ENCODE assay signal across 8 cellular contexts in genomic region chr1:92934395-92935378, GRCh38. TPM values are rescaled to one million over a fixed set of nuclear protein-coding genes. Genes with fewer than 3 reads are reported as not detected.
A peak's percentile ranks its signal among the peaks of the same experiment; 100 is the strongest.
DNase-seq lines count a peak whose midpoint lies in the region; ATAC-seq and TF ChIP-seq lines count a peak whose summit lies in the region.

No MANE protein-coding gene starts in this region.

- in situ Hi-C loops in IMR-90 (cut with MboI; ENCODE audit: low sequenced_read_pairs): no loop called here

- H3K9me3 ChIP-seq in IMR-90 (ENCODE audit: control insufficient read depth, insufficient read depth, low read length) (no peaks in the 10 kb centered on the region), SK-N-MC (ENCODE audit: low read depth, low read length) (no peaks in the 10 kb centered on the region), heart left ventricle (no peaks in the 10 kb centered on the region), subcutaneous abdominal adipose tissue (ENCODE audit: control insufficient read depth in 5 of 5, low read length in 5 of 5) (no peaks in the 10 kb centered on the region)

- peak overlapping the region; percentile 1; the same call in 1 of the 2 replicates for H2AK5ac ChIP-seq in IMR-90 (ENCODE audit: low read depth, low read length)

- H3K4ac ChIP-seq in IMR-90 (ENCODE audit: low read depth, low read length): peak overlapping the region; percentile 66; the same call in 1 of the 2 replicates

- H3K79me1 ChIP-seq in IMR-90 (ENCODE audit: low read depth in 1 of 2, low read length in 2 of 2): peaks cover 8 to 21% of the 10 kb centered on the region in 2 experiments; a peak in 3 of 4 replicates

- intact Hi-C loops in IMR-90 (cut with micrococcal nuclease) (no loop called here), heart left ventricle (cut with DNase I) (no loop called here)

- H2AK9ac ChIP-seq in IMR-90 (replicated peaks; ENCODE audit: low read depth, low read length, poor library complexity): no peak overlapping the region

- H3K27me3 ChIP-seq in IMR-90 (ENCODE audit: control insufficient read depth, insufficient read depth, low read length) (no peaks in the 10 kb centered on the region), heart left ventricle (no peaks in the 10 kb centered on the region), subcutaneous abdominal adipose tissue (ENCODE audit: control insufficient read depth in 5 of 5, insufficient read depth in 4 of 5, low read length in 5 of 5) (no peaks in the 10 kb centered on the region)

- TF ChIP-seq POLR2A in IMR-90 (IDR thresholded peaks at IDR 0.05; ENCODE audit: low read depth, low read length) (no peak), heart left ventricle (IDR thresholded peaks at IDR 0.05) (no peak)

- dilution Hi-C loops in IMR-90 (cut with HindIII; ENCODE audit: low sequenced_read_pairs, unreplicated experiment): no loop called here

- WGBS in IMR-90 (ENCODE audit: extremely low coverage in 2 of 2, insufficient read length in 1 of 2), 2 experiments: no CpG with 5 or more reads among the region's 5 CpGs
- WGBS in heart left ventricle, 4 donors: 37 to 48% (median 44%) methylated on average over 5 of the region's 5 CpGs

- peaks cover 7% of the 10 kb centered on the region for H3K4me1 ChIP-seq in IMR-90 (ENCODE audit: control insufficient read depth, insufficient read depth, low read length)
- H3K4me1 ChIP-seq in heart left ventricle: peaks cover 5 to 37% (median 21%) of the 10 kb centered on the region in 12 donors
- peaks cover 3 to 59% (median 28%) of the 10 kb centered on the region in 5 donors for H3K4me1 ChIP-seq in subcutaneous abdominal adipose tissue (ENCODE audit: control insufficient read depth in 5 of 5, insufficient read depth in 5 of 5, low read length in 5 of 5)

- no peaks in the 10 kb centered on the region for H4K20me1 ChIP-seq in IMR-90 (ENCODE audit: insufficient read depth, low read length)

- H4K91ac ChIP-seq in IMR-90 (ENCODE audit: insufficient read depth, low read depth, low read length): peak overlapping the region; percentile 36; the same call in 1 of the 2 replicates

- H2BK120ac ChIP-seq in IMR-90 (ENCODE audit: low read depth, low read length): peak overlapping the region; percentile 38

- H3K23ac ChIP-seq in IMR-90 (ENCODE audit: low read depth, low read length): peak overlapping the region; percentile 34; the same call in 1 of the 2 replicates

- peak overlapping the region; percentile 47; the same call in 1 of the 2 replicates for H3K27ac ChIP-seq in IMR-90 (ENCODE audit: insufficient read depth, low read length)
- H3K27ac ChIP-seq in SK-N-MC: 0 out of 2 replicates have a peak overlapping the region, but pooled peaks have one; percentile 4
- peak overlapping the region in 10 of 12 donors; percentile 16 to 71 (median 48) for H3K27ac ChIP-seq in heart left ventricle
- H3K27ac ChIP-seq in subcutaneous abdominal adipose tissue (ENCODE audit: low read depth, low read length): peak overlapping the region; percentile 64

- no peak overlapping the region for H3K9ac ChIP-seq in IMR-90 (ENCODE audit: low read depth, low read length)
- no peak overlapping the region for H3K9ac ChIP-seq in SK-N-MC (ENCODE audit: insufficient read length)
- peak overlapping the region in 3 of 5 donors; percentile 3 to 20 (median 19) for H3K9ac ChIP-seq in subcutaneous abdominal adipose tissue (ENCODE audit: low read length in 5 of 5)

- peak overlapping the region; percentile 12; the same call in 1 of the 3 replicates for H2BK15ac ChIP-seq in IMR-90 (ENCODE audit: low read depth, low read length)

- no peak overlapping the region for H3K56ac ChIP-seq in IMR-90 (ENCODE audit: extremely low read depth, insufficient read depth, low read length)

- TF ChIP-seq CTCF in IMR-90 (conservative IDR thresholded peaks at IDR 0.05; ENCODE audit: low read depth, low read length) (no peak), heart left ventricle (IDR thresholded peaks at IDR 0.05) (peak in 2 of 12 donors; percentile 5 to 29)

- TF ChIP-seq RAD21 in IMR-90 (IDR thresholded peaks at IDR 0.05; ENCODE audit: low read length): no peak

- DNase-seq in IMR-90: peak; percentile 76
- DNase-seq in SK-N-MC (ENCODE audit: low read depth, low spot score): peak; percentile 22
- DNase-seq in heart left ventricle: peak; percentile 38 to 70 (median 65)
- no peak for DNase-seq in HPDE6-E6E7 (ENCODE audit: extremely low spot score)
- no peak for DNase-seq in GM19240 (ENCODE audit: insufficient read length, low spot score)

- H3K9me1 ChIP-seq in IMR-90 (ENCODE audit: insufficient read depth, low read length): no peaks in the 10 kb centered on the region; the same call in 1 of the 2 replicates

- H3K4me3 ChIP-seq in IMR-90 (ENCODE audit: insufficient read depth, low read depth, low read length) (no peak overlapping the region), SK-N-MC (no peak overlapping the region), heart left ventricle (peak overlapping the region in 3 of 12 donors; percentile 2 to 4 (median 2)), subcutaneous abdominal adipose tissue (ENCODE audit: low read depth in 1 of 5, low read length in 5 of 5) (peak overlapping the region in 1 of 5 donors; percentile 19)

- H3K4me2 ChIP-seq in IMR-90 (ENCODE audit: low read depth, low read length): peak overlapping the region; percentile 61

- POLR2A ChIA-PET in IMR-90 (lab: Charles Lee; ENCODE audit: unreplicated experiment): no interaction called here

- peak overlapping the region; percentile 66; the same call in 1 of the 2 replicates for H3K18ac ChIP-seq in IMR-90 (ENCODE audit: low read depth, low read length)

- H3K36me3 ChIP-seq in IMR-90 (ENCODE audit: control insufficient read depth, insufficient read depth, low read length) (no peaks in the 10 kb centered on the region), SK-N-MC (ENCODE audit: insufficient read depth, low read length) (no peaks in the 10 kb centered on the region), heart left ventricle (no peaks in the 10 kb centered on the region), subcutaneous abdominal adipose tissue (ENCODE audit: control insufficient read depth in 5 of 5, insufficient read depth in 5 of 5, low read length in 5 of 5) (no peaks in the 10 kb centered on the region)

- no TSS peak for BruUV-seq in IMR-90 (replicated peaks; lab: Mats Ljungman, UMichigan)

- H2BK5ac ChIP-seq in IMR-90 (ENCODE audit: low read depth, low read length, poor library complexity, severe bottlenecking): peak overlapping the region; percentile 72

- H4K5ac ChIP-seq in IMR-90 (ENCODE audit: low read depth, low read length): peak overlapping the region; percentile 49; the same call in 1 of the 2 replicates

- peak; percentile 76 for ATAC-seq in IMR-90 (ENCODE audit: low read depth)
- peak; percentile 63 to 84 (median 72) for ATAC-seq in heart left ventricle
- ATAC-seq in HG03097 (IDR thresholded peaks at IDR 0.05; ENCODE audit: low FRiP score, unreplicated experiment): no peak
- ATAC-seq in GM21786 (IDR thresholded peaks at IDR 0.05; ENCODE audit: unreplicated experiment): no peak

- peak overlapping the region; percentile 52; the same call in 1 of the 2 replicates for H2BK20ac ChIP-seq in IMR-90 (ENCODE audit: low read depth, low read length)

- no peak overlapping the region for H2AFZ ChIP-seq in IMR-90 (replicated peaks; ENCODE audit: low read length, poor library complexity)

- CTCF ChIA-PET in IMR-90 (lab: Yijun Ruan, JAX): interaction anchor here (0.6 kb wide), 1 partner anchor 9 kb away, joined by 3 read pairs; no protein-coding TSS in a partner anchor

- H3K14ac ChIP-seq in IMR-90 (replicated peaks; ENCODE audit: low read depth, low read length): no peak overlapping the region

- peak overlapping the region in 1 of 2 experiments; percentile 53; a peak in 3 of 4 replicates for H4K8ac ChIP-seq in IMR-90 (ENCODE audit: low read depth in 2 of 2, low read length in 2 of 2)

TF ChIP-seq in IMR-90, 13 proteins besides CTCF, POLR2A, EP300 and RAD21:
- TF ChIP-seq RCOR1 (IDR thresholded peaks at IDR 0.05; ENCODE audit: insufficient replicate concordance, low read length) (no peak), CEBPB (IDR thresholded peaks at IDR 0.05; ENCODE audit: low read depth, low read length) (peak; percentile 65), MAFK (IDR thresholded peaks at IDR 0.05; ENCODE audit: low read depth, low read length) (peak; percentile 99), MXI1 (IDR thresholded peaks at IDR 0.05; ENCODE audit: borderline replicate concordance, low read depth, low read length) (no peak), CHD1 (IDR thresholded peaks at IDR 0.05; ENCODE audit: low read depth, low read length) (no peak), USF2 (IDR thresholded peaks at IDR 0.05; ENCODE audit: low read depth, low read length) (no peak), RFX5 (IDR thresholded peaks at IDR 0.05; ENCODE audit: low read depth, low read length) (no peak)

RNA-seq across cellular contexts. Expression of gene DIPK1A, which starts 26.6 kb away (rescaled TPM):
- 4.7 and 7.5 TPM in 2 replicates for total RNA-seq in IMR-90 (2012; rRNA removed)
- polyA plus RNA-seq in IMR-90 (2012; rRNA removed): 4.5 and 5.7 TPM in 2 replicates
- 1.0 and 1.4 TPM in 2 replicates for polyA plus RNA-seq in IMR-90 (2012; cell fraction: cytosol; rRNA removed)
- polyA plus RNA-seq in IMR-90 (2012; cell fraction: nucleus; rRNA removed; ENCODE audit: low replicate concordance): 0.16 and 2.9 TPM in 2 replicates
- 10 to 100 TPM in 2 of 9 donors, 1 to 10 TPM in 7; 4.6 to 11.6 (median 6.5) TPM for total RNA-seq in heart left ventricle
- polyA plus RNA-seq in heart left ventricle: 1 to 10 TPM; 2.8 to 6.1 TPM

Comparison
In these comparisons a context has a peak if more than half of its experiments do, and no peak if none do; other contexts are left out.
1. ATAC-seq: peak in IMR-90 (single experiment) and heart left ventricle (4 of 4); none in HG03097 (single experiment) and GM21786 (single experiment).
2. DNase-seq: peak in IMR-90 (single experiment), SK-N-MC (single experiment) and heart left ventricle (5 of 5); none in HPDE6-E6E7 (single experiment) and GM19240 (single experiment).
3. H3K27ac ChIP-seq: peak in every context shown above with its lines; median percentile 64 in subcutaneous abdominal adipose tissue; 48 in heart left ventricle; 47 in IMR-90; 4 in SK-N-MC.
4. H3K9ac ChIP-seq: peak in subcutaneous abdominal adipose tissue (3 of 5); none in IMR-90 (single experiment) and SK-N-MC (single experiment).